In the genomic region with DNA sequence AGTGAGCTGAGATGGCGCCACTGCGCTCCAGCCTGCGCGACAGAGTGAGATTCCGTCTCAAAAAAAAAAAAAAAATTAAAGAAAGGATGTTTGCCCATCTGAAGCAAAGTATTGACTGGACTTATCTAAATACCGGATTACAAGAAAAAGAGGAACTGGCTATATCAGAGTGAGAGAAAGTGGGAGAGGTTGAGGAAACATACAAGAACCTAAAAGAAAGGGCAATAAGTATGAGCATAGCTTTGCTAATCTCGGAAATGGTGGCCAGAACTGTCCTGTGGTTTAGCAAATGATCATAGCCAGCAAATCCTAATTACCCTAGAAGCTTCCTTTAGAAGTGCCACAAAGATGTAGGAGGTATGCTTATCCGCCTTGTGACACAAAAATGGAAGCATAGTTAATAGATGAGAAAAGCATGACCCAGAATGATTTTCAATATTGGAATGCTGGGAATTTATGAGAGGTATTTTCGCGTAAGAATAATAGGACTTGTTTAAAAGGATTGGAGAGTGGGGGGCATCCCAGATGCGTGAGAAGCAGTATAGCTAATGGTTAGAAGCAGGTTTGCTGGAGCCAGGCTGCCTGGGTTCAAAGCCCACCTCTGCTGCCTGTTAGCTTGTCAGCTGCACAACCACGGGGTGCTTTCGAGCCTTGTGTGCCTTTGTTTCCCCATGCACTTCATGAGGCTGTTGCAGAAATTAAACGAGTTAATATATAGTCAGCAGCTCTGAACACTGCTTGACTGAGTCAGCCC, we compare ENCODE assay signal across 8 cellular contexts. TPM values are rescaled to one million over a fixed set of nuclear protein-coding genes. Genes with fewer than 3 reads are reported as not detected.
DNase-seq lines count a peak whose midpoint lies in the region; ATAC-seq and TF ChIP-seq lines count a peak whose summit lies in the region.

No MANE protein-coding gene starts in this region.

- no peak for ATAC-seq in CD4-positive, CD25-positive, alpha-beta regulatory T cell (ENCODE audit: low read depth in 2 of 2)
- no peak for ATAC-seq in left lobe of liver
- no peak for ATAC-seq in HG02763 (IDR thresholded peaks at IDR 0.05; ENCODE audit: unreplicated experiment)
- no peak for ATAC-seq in esophagus mucosa

- H2AFZ ChIP-seq in Karpas-422 (ENCODE audit: low read length), result no peak overlapping the region; the same call in 1 of the 2 replicates

- H3K27me3 ChIP-seq in CD4-positive, CD25-positive, alpha-beta regulatory T cell (ENCODE audit: control insufficient read depth, insufficient read depth, low read length), result no peaks in the 10 kb centered on the region
- H3K27me3 ChIP-seq in Karpas-422 (ENCODE audit: low read length) (no peaks in the 10 kb centered on the region), tibial artery (no peaks in the 10 kb centered on the region)

- H3K27ac Mint-ChIP-seq in CD4-positive, CD25-positive, alpha-beta regulatory T cell, result peak overlapping the region in 2 of 3 donors; percentile 97 to 99

- peaks cover 5% of the 10 kb centered on the region for H3K36me3 ChIP-seq in CD4-positive, CD25-positive, alpha-beta regulatory T cell (ENCODE audit: control insufficient read depth, insufficient read depth, low read length)
- H3K36me3 ChIP-seq in Karpas-422 (ENCODE audit: insufficient read depth, low read length) (peaks cover 12% of the 10 kb centered on the region), tibial artery (peaks cover 0 to 7% (median 0%) of the 10 kb centered on the region in 3 donors)

- H3K4me1 Mint-ChIP-seq in CD4-positive, CD25-positive, alpha-beta regulatory T cell, result peaks cover 4 to 44% (median 26%) of the 10 kb centered on the region in 4 donors

- peaks cover 5% of the 10 kb centered on the region for H3K36me3 Mint-ChIP-seq in CD4-positive, CD25-positive, alpha-beta regulatory T cell

- H3K4me3 ChIP-seq in CD4-positive, CD25-positive, alpha-beta regulatory T cell (ENCODE audit: low read depth, low read length), result peak overlapping the region; percentile 90
- peak overlapping the region; percentile 96 for H3K4me3 ChIP-seq in Karpas-422 (ENCODE audit: low read length)
- H3K4me3 ChIP-seq in tibial artery, result peak overlapping the region; percentile 80 to 87

- H3K27ac ChIP-seq in CD4-positive, CD25-positive, alpha-beta regulatory T cell (ENCODE audit: insufficient read depth, low read length, poor library complexity, severe bottlenecking), result no peak overlapping the region
- H3K27ac ChIP-seq in Karpas-422 (ENCODE audit: low read length) (no peak overlapping the region), angular gyrus (ENCODE audit: low read depth, low read length) (peak overlapping the region; percentile 82), tibial artery (peak overlapping the region; percentile 81 to 93)

- no peaks in the 10 kb centered on the region for H3K9me3 ChIP-seq in CD4-positive, CD25-positive, alpha-beta regulatory T cell (ENCODE audit: control insufficient read depth in 2 of 2, low read length in 2 of 2)
- no peaks in the 10 kb centered on the region for H3K9me3 ChIP-seq in Karpas-422 (ENCODE audit: low read length)
- H3K9me3 ChIP-seq in tibial artery, result no peaks in the 10 kb centered on the region

- H3K4me1 ChIP-seq in CD4-positive, CD25-positive, alpha-beta regulatory T cell (ENCODE audit: control insufficient read depth, insufficient read depth, low read length, poor library complexity, severe bottlenecking), result peaks cover 25% of the 10 kb centered on the region
- peaks cover 24% of the 10 kb centered on the region for H3K4me1 ChIP-seq in Karpas-422 (ENCODE audit: low read length)
- peaks cover 0 to 29% (median 21%) of the 10 kb centered on the region in 4 donors for H3K4me1 ChIP-seq in tibial artery

- no peaks in the 10 kb centered on the region for H3K27me3 Mint-ChIP-seq in CD4-positive, CD25-positive, alpha-beta regulatory T cell

- no peaks in the 10 kb centered on the region for H3K9me2 ChIP-seq in Karpas-422 (replicated peaks; ENCODE audit: insufficient read depth, low read length)

- peak overlapping the region; percentile 93 for H3K9ac ChIP-seq in Karpas-422 (ENCODE audit: low read length)

- H3K79me2 ChIP-seq in Karpas-422 (ENCODE audit: low read length), result peaks cover 37% of the 10 kb centered on the region

- H3K9me3 Mint-ChIP-seq in CD4-positive, CD25-positive, alpha-beta regulatory T cell, result peaks cover 0 to 2% (median 0%) of the 10 kb centered on the region in 7 donors

- H3K4me3 Mint-ChIP-seq in CD4-positive, CD25-positive, alpha-beta regulatory T cell, result peak overlapping the region; percentile 94 to 100 (median 97)

- DNase-seq in CD4-positive, CD25-positive, alpha-beta regulatory T cell, result no peak
- DNase-seq in Karpas-422 (no peak), left lobe of liver (ENCODE audit: low spot score) (peak; percentile 33), tibial artery (no peak), cerebellar nuclear complex (lab: John Stamatoyannopoulos, UW) (no peak)

- intact Hi-C loops in tibial artery (cut with DNase I; ENCODE audit: low total_unique reads), result no loop called here

- peak overlapping the region; percentile 82 for H3K4me2 ChIP-seq in Karpas-422 (ENCODE audit: low read depth, low read length, poor library complexity, severe bottlenecking)

- peaks cover 23% of the 10 kb centered on the region for H4K20me1 ChIP-seq in Karpas-422 (ENCODE audit: insufficient read depth, low read depth, low read length)

- no peak for TF ChIP-seq CTCF in tibial artery (IDR thresholded peaks at IDR 0.05)

RNA-seq across cellular contexts. Expression of a gene that starts 1.2 kb away (rescaled TPM):
- 50.7 TPM for total RNA-seq in CD4-positive, CD25-positive, alpha-beta regulatory T cell
- polyA plus RNA-seq in CD4-positive, CD25-positive, alpha-beta regulatory T cell, result 10 to 100 TPM; 15.9 to 30.4 (median 19.7) TPM
- total RNA-seq in Karpas-422 (2014; rRNA removed; shearing (Covaris generic); ENCODE audit: low replicate concordance), result 41.2 and 45.3 TPM in 2 replicates
- 9.3 TPM for total RNA-seq in left lobe of liver
- 29.6 TPM for total RNA-seq in esophagus mucosa

RNA-seq across cellular contexts. Expression of a gene that starts 38.6 kb away (rescaled TPM):
- total RNA-seq in CD4-positive, CD25-positive, alpha-beta regulatory T cell, result not detected
- not detected for polyA plus RNA-seq in CD4-positive, CD25-positive, alpha-beta regulatory T cell
- not detected in 2 replicates for total RNA-seq in Karpas-422 (2014; rRNA removed; shearing (Covaris generic); ENCODE audit: low replicate concordance)
- total RNA-seq in left lobe of liver (not detected), esophagus mucosa (not detected)

RNA-seq across cellular contexts. Expression of a gene that starts 55.6 kb away (rescaled TPM):
- total RNA-seq in CD4-positive, CD25-positive, alpha-beta regulatory T cell, result 82.0 TPM
- polyA plus RNA-seq in CD4-positive, CD25-positive, alpha-beta regulatory T cell, result 10 to 100 TPM; 20.5 to 32.1 (median 27.3) TPM
- total RNA-seq in Karpas-422 (2014; rRNA removed; shearing (Covaris generic); ENCODE audit: low replicate concordance), result 75.4 TPM in 2 replicates
- total RNA-seq in left lobe of liver, result 37.1 TPM
- total RNA-seq in esophagus mucosa, result 78.9 TPM

Comparison
In these comparisons a context has a peak if more than half of its experiments do, and no peak if none do; other contexts are left out.
1. H3K27ac ChIP-seq: peak in angular gyrus (single experiment) and tibial artery (2 of 2); none in CD4-positive, CD25-positive, alpha-beta regulatory T cell (single experiment) and Karpas-422 (single experiment).
2. Peak in every context shown above with its lines, with median percentiles within 50 percentile points of each other: H3K4me3 ChIP-seq.